Comparison of ENCODE assay signal across 1 cellular context in genomic region chr19:307793-308420, GRCh38.
TF ChIP-seq lines count a peak whose summit lies in the region.

No MANE protein-coding gene starts in this region.

TF ChIP-seq in K562, 482 proteins besides CTCF, POLR2A, EP300 and RAD21:
- TF ChIP-seq ETV5 (CRISPR knock-in tag; IDR thresholded peaks at IDR 0.05; ENCODE audit: low read depth) (no peak), RBM22 (IDR thresholded peaks at IDR 0.05; ENCODE audit: low read depth, low read length, poor library complexity, severe bottlenecking) (peak; percentile 38)
